15 cellular contexts compared by ENCODE assay signal in genomic region chr7:136293272-136293671, GRCh38.
DNase-seq lines count a peak whose midpoint lies in the region; ATAC-seq, FAIRE-seq and TF ChIP-seq lines count a peak whose summit lies in the region.
"Had no signal": no experiment of that assay in that cellular context is flagged by ENCODE, and none has a peak within 500 bp of the region (broad histone marks: within the 10 kb centered on the region; RNA-seq: fewer than 3 reads in every experiment).

No MANE protein-coding gene starts in this region.

- H2AFZ ChIP-seq in OCI-LY3 (ENCODE audit: low read depth, low read length), result no peak overlapping the region

- no peaks in the 10 kb centered on the region for H3K79me2 ChIP-seq in OCI-LY3 (ENCODE audit: low read length)

- TF ChIP-seq POLR2A in esophagus muscularis mucosa (IDR thresholded peaks at IDR 0.05; ENCODE audit: low read depth) (no peak), testis (IDR thresholded peaks at IDR 0.05) (no peak)

- no peak overlapping the region for H3K27ac ChIP-seq in OCI-LY3 (ENCODE audit: low read length)
- no peak overlapping the region for H3K27ac ChIP-seq in esophagus muscularis mucosa (replicated peaks in 1 of 4)
- no peak overlapping the region for H3K27ac ChIP-seq in testis

- intact Hi-C loops in esophagus muscularis mucosa (cut with DNase I) (no loop called here), mucosa of descending colon (cut with DNase I, micrococcal nuclease) (no loop called here), testis (cut with DNase I; ENCODE audit: low total_unique reads) (no loop called here)

- DNase-seq in GM18507 (ENCODE audit: extremely low spot score, insufficient read length, low read depth) (peak; percentile 11), esophagus muscularis mucosa (ENCODE audit: extremely low spot score) (no peak), mucosa of descending colon (no peak), testis (no peak)
- no peak for DNase-seq in stimulated activated CD4-positive, alpha-beta T cell treated with anti-CD3 and anti-CD28 coated beads, Interleukin-15, amount 100 ng/mL, for 24 hours
- DNase-seq: hippocampal formation; mesenchymal stem cell; NCI-H187; stimulated activated CD4-positive, alpha-beta T cell treated with anti-CD3 and anti-CD28 coated beads, Interleukin-4, amount 100 ng/mL, for 24 hours; T1000 had no signal

- no peaks in the 10 kb centered on the region for H3K9me3 ChIP-seq in OCI-LY3 (ENCODE audit: insufficient read depth, low read length)
- no peaks in the 10 kb centered on the region for H3K9me3 ChIP-seq in esophagus muscularis mucosa
- H3K9me3 ChIP-seq in mucosa of descending colon, result no peaks in the 10 kb centered on the region
- H3K9me3 ChIP-seq in testis, result no peaks in the 10 kb centered on the region

- FAIRE-seq in GM18507 (lab: Jason Lieb, UNC), result peak; percentile 74
- FAIRE-seq: GM19239 had no signal

- ATAC-seq in GM21447 (IDR thresholded peaks at IDR 0.05; ENCODE audit: unreplicated experiment) (peak; percentile 96), HG03139 (IDR thresholded peaks at IDR 0.05; ENCODE audit: unreplicated experiment) (peak; percentile 75), mucosa of descending colon (no peak)
- ATAC-seq: Panc1 had no signal

- no peaks in the 10 kb centered on the region for H3K36me3 ChIP-seq in OCI-LY3 (replicated peaks; ENCODE audit: low read depth, low read length)
- no peaks in the 10 kb centered on the region for H3K36me3 ChIP-seq in esophagus muscularis mucosa
- H3K36me3 ChIP-seq in mucosa of descending colon (ENCODE audit: low read depth), result no peaks in the 10 kb centered on the region
- H3K36me3 ChIP-seq in testis (ENCODE audit: low read depth, missing control alignments), result no peaks in the 10 kb centered on the region

- TF ChIP-seq CTCF in OCI-LY3 (IDR thresholded peaks at IDR 0.05; ENCODE audit: low read depth, low read length) (no peak), esophagus muscularis mucosa (IDR thresholded peaks at IDR 0.05) (no peak), mucosa of descending colon (IDR thresholded peaks at IDR 0.05) (no peak), testis (IDR thresholded peaks at IDR 0.05) (no peak)

- TF ChIP-seq EP300 in esophagus muscularis mucosa (IDR thresholded peaks at IDR 0.05), result no peak

- no peaks in the 10 kb centered on the region for H4K20me1 ChIP-seq in OCI-LY3 (ENCODE audit: insufficient read depth, low read length)

- H3K4me1 ChIP-seq in OCI-LY3 (ENCODE audit: low read length) (peaks cover 7% of the 10 kb centered on the region; the same call in 1 of the 2 replicates), esophagus muscularis mucosa (no peaks in the 10 kb centered on the region), mucosa of descending colon (ENCODE audit: low read depth) (no peaks in the 10 kb centered on the region), testis (no peaks in the 10 kb centered on the region)

- no peak overlapping the region for H3K9ac ChIP-seq in OCI-LY3 (ENCODE audit: low read length)

- 70% methylated on average over 6 of the region's 6 CpGs for WGBS in esophagus muscularis mucosa
- WGBS in testis, 2 donors, result 70 to 82% methylated on average over 6 of the region's 6 CpGs

- H3K27me3 ChIP-seq in OCI-LY3 (ENCODE audit: low read depth, low read length) (peaks cover 8% of the 10 kb centered on the region), esophagus muscularis mucosa (no peaks in the 10 kb centered on the region), testis (no peaks in the 10 kb centered on the region)

- H3K4me2 ChIP-seq in OCI-LY3 (ENCODE audit: low read length), result peak overlapping the region; percentile 40

- no peak overlapping the region for H3K4me3 ChIP-seq in OCI-LY3 (ENCODE audit: low read length)
- no peak overlapping the region for H3K4me3 ChIP-seq in esophagus muscularis mucosa
- no peak overlapping the region for H3K4me3 ChIP-seq in mucosa of descending colon
- H3K4me3 ChIP-seq in testis, result no peak overlapping the region
